11 cellular contexts compared by ENCODE assay signal in genomic region chr2:205868773-205869333, GRCh38.
A peak's percentile ranks its signal among the peaks of the same experiment; 100 is the strongest.
DNase-seq lines count a peak whose midpoint lies in the region; ATAC-seq, FAIRE-seq and TF ChIP-seq lines count a peak whose summit lies in the region.
"Had no signal": no experiment of that assay in that cellular context is flagged by ENCODE, and none has a peak within 500 bp of the region (broad histone marks: within the 10 kb centered on the region; RNA-seq: fewer than 3 reads in every experiment).

No MANE protein-coding gene starts in this region.

- H3K4me3 Mint-ChIP-seq in CD8-positive, alpha-beta T cell = no peak overlapping the region
- H3K4me3 Mint-ChIP-seq: central memory CD8-positive, alpha-beta T cell had no signal

- no peaks in the 10 kb centered on the region for H3K9me3 ChIP-seq in K562 (replicated peaks; ENCODE audit: control insufficient read depth, insufficient read depth, low read depth, low read length)
- no peaks in the 10 kb centered on the region for H3K9me3 ChIP-seq in CD8-positive, alpha-beta T cell (ENCODE audit: low read length)
- H3K9me3 ChIP-seq: pancreas had no signal

- no peaks in the 10 kb centered on the region for H3K9me1 ChIP-seq in K562 (ENCODE audit: control insufficient read depth, insufficient read depth, low read length)

- H3K4me1 Mint-ChIP-seq in CD8-positive, alpha-beta T cell (ENCODE audit: low read depth) = no peaks in the 10 kb centered on the region
- H3K4me1 Mint-ChIP-seq: central memory CD8-positive, alpha-beta T cell had no signal

- intact Hi-C loops in K562 (cut with micrococcal nuclease) = no loop called here
- intact Hi-C loops in CD8-positive, alpha-beta T cell (cut with DNase I, micrococcal nuclease) = no loop called here

- POLR2A ChIA-PET in K562 (lab: Yijun Ruan, JAX) = no interaction called here
- POLR2A ChIA-PET in CD8-positive, alpha-beta T cell (lab: Charles Lee) = no interaction called here

- TF ChIP-seq EP300 in K562 (IDR thresholded peaks at IDR 0.05; ENCODE audit: low read length) = no peak

- no peak for TF ChIP-seq POLR2A in K562 (conservative IDR thresholded peaks at IDR 0.05)

- H2AFZ ChIP-seq in K562 (ENCODE audit: low read depth, low read length) = no peak overlapping the region

- no peak for FAIRE-seq in K562 (lab: Jason Lieb, UNC)
- FAIRE-seq in urothelium cell line (lab: Jason Lieb, UNC) = peak; percentile 67
- FAIRE-seq: pancreas had no signal

- H3K27ac ChIP-seq in K562 (ENCODE audit: extremely low read depth, low read depth, low read length) = no peak overlapping the region
- H3K27ac ChIP-seq in CD8-positive, alpha-beta T cell (ENCODE audit: low read depth, low read length) = no peak overlapping the region
- H3K27ac ChIP-seq: pancreas had no signal

- H3K4me1 ChIP-seq in K562 (replicated peaks in 1 of 2; ENCODE audit: control insufficient read depth in 2 of 2, insufficient read depth in 2 of 2, low read length in 2 of 2) = no peaks in the 10 kb centered on the region
- no peaks in the 10 kb centered on the region for H3K4me1 ChIP-seq in CD8-positive, alpha-beta T cell (ENCODE audit: insufficient read depth, low read length)
- H3K4me1 ChIP-seq: pancreas had no signal

- in situ Hi-C loops in KBM-7 (cut with MboI; ENCODE audit: low pct_unique_long_range_greater_than_20kb, low sequenced_read_pairs) (no loop called here), K562 (cut with MboI) (no loop called here)

- no peak overlapping the region for H3K4me2 ChIP-seq in K562 (ENCODE audit: insufficient read depth, low read length)

- H3K9me3 Mint-ChIP-seq in CD8-positive, alpha-beta T cell = no peaks in the 10 kb centered on the region
- H3K9me3 Mint-ChIP-seq: central memory CD8-positive, alpha-beta T cell had no signal

- H3K27me3 ChIP-seq in K562 (ENCODE audit: control insufficient read depth in 2 of 2, insufficient read depth in 2 of 2, low read length in 2 of 2) = no peaks in the 10 kb centered on the region; a peak in 1 of 5 replicates
- no peaks in the 10 kb centered on the region for H3K27me3 ChIP-seq in CD8-positive, alpha-beta T cell (ENCODE audit: insufficient read depth, low read length)
- H3K27me3 ChIP-seq: pancreas had no signal

- peaks cover 23% of the 10 kb centered on the region for H3K27me3 Mint-ChIP-seq in CD8-positive, alpha-beta T cell (ENCODE audit: low read depth)

- no TSS peak for BruUV-seq in K562 (replicated peaks; lab: Mats Ljungman, UMichigan)

- no peaks in the 10 kb centered on the region for H4K20me1 ChIP-seq in K562 (replicated peaks; ENCODE audit: control insufficient read depth, insufficient read depth, low read length)

- no peak overlapping the region for H3K27ac Mint-ChIP-seq in CD8-positive, alpha-beta T cell

- no peaks in the 10 kb centered on the region for H3K79me2 ChIP-seq in K562 (ENCODE audit: control insufficient read depth, insufficient read depth, low read length)

- H3K4me3 ChIP-seq in K562 = no peak overlapping the region
- H3K4me3 ChIP-seq in CD8-positive, alpha-beta T cell (ENCODE audit: low read depth, low read length) = no peak overlapping the region
- H3K4me3 ChIP-seq: pancreas had no signal

- peak in 2 of 3 donors; percentile 4 to 36 for DNase-seq in stimulated activated CD4-positive, alpha-beta T cell treated with anti-CD3 and anti-CD28 coated beads, Interleukin-12 subunit alpha, Interleukin-12 subunit beta, amount 100 ng/mL, for 48 hours (ENCODE audit: low read depth in 2 of 3, low spot score in 1 of 3)
- DNase-seq in stimulated activated CD4-positive, alpha-beta T cell treated with anti-CD3 and anti-CD28 coated beads, Interleukin-4, amount 100 ng/mL, for 1 hour = no peak
- DNase-seq in KBM-7 (peak; percentile 68), K562 (ENCODE audit: extremely low read depth in 1 of 4, low spot score in 3 of 4) (no peak), urothelium cell line (ENCODE audit: low spot score) (peak; percentile 49), NCI-H1417 (lab: John Stamatoyannopoulos, UW) (no peak), NCI-H524 (lab: John Stamatoyannopoulos, UW) (no peak)
- no peak for DNase-seq in CD8-positive, alpha-beta T cell
- DNase-seq: NCI-H2227 treated with DMSO at 0.1 percent for 48 hours, pancreas had no signal

- no peak for ATAC-seq in K562
- ATAC-seq in CD8-positive, alpha-beta T cell = no peak

- no peaks in the 10 kb centered on the region for H3K36me3 Mint-ChIP-seq in CD8-positive, alpha-beta T cell

- H3K9ac ChIP-seq in K562 (ENCODE audit: insufficient read depth in 1 of 2, low read depth in 2 of 2, low read length in 2 of 2) = no peak overlapping the region

- H3K36me3 ChIP-seq in K562 (ENCODE audit: control insufficient read depth, insufficient read depth, low read length) = no peaks in the 10 kb centered on the region
- H3K36me3 ChIP-seq in CD8-positive, alpha-beta T cell (ENCODE audit: insufficient read depth, low read length) = no peaks in the 10 kb centered on the region
- H3K36me3 ChIP-seq: pancreas had no signal

- no peak for TF ChIP-seq RAD21 in K562 (CRISPR knock-in tag; conservative IDR thresholded peaks at IDR 0.05 in 1 of 2, IDR thresholded peaks at IDR 0.05 in 1 of 2)

- no peak for TF ChIP-seq CTCF in K562 (IDR thresholded peaks at IDR 0.05 in 2 of 3, conservative IDR thresholded peaks at IDR 0.05 in 1 of 3; ENCODE audit: insufficient read depth in 2 of 3, low read depth in 1 of 3, low read length in 3 of 3)
- TF ChIP-seq CTCF in CD8-positive, alpha-beta T cell (IDR thresholded peaks at IDR 0.05) = no peak

- WGBS in K562 (ENCODE audit: insufficient coverage, low coverage, missing lambda C conversion rate) = 0% methylated on average over 4 of the region's 8 CpGs

- CTCF ChIA-PET in K562 (lab: Yijun Ruan, JAX; ENCODE audit: low intra/inter-chr PET ratio) = interaction anchor here (0.5 kb wide), 1 partner anchor 14 kb away, joined by 3 read pairs; no protein-coding TSS in a partner anchor
- CTCF ChIA-PET in CD8-positive, alpha-beta T cell (lab: Charles Lee) = no interaction called here

Comparison
In these comparisons a context has a peak if more than half of its experiments do, and no peak if none do; other contexts are left out.
1. DNase-seq: peak in stimulated activated CD4-positive, alpha-beta T cell treated with anti-CD3 and anti-CD28 coated beads, Interleukin-12 subunit alpha, Interleukin-12 subunit beta, amount 100 ng/mL, for 48 hours (2 of 3), KBM-7 (single experiment) and urothelium cell line (single experiment); none in stimulated activated CD4-positive, alpha-beta T cell treated with anti-CD3 and anti-CD28 coated beads, Interleukin-4, amount 100 ng/mL, for 1 hour (single experiment), K562 (0 of 4), NCI-H1417 (0 of 3), NCI-H524 (0 of 2) and CD8-positive, alpha-beta T cell (0 of 7).